In the genomic region with DNA sequence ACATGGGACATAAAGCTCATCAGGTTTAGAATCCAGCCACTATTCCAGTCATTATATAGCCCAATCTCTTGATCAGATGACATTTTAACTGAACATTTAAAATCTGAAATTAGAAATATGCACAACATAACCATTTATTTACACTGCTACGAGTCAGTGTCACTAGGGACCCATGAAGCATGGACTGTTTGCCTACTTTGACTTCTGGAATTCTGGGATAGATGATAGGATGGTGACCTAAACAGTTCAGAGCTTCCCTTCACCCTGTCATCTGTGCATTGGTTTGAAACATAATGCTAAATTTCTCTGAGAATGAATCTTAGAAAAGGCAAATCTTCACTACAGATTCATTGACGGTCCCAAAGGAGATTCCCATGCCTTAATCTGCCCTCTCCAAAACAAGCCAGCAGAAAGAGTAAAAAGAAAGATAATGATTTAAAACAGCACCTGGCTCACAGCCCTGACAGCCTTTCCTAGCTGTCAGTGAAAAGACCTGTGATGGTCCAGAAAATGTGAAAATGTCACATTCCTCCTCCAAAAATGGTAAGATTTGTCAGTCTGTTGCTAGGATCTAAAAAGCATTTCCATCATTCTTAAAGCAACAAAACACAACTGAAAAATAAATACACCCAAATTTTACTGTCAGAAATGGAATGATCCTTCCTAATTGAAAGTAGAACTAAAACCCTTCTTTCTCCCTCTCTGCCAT, we compare ENCODE assay signal across 18 cellular contexts. TPM values are rescaled to one million over a fixed set of nuclear protein-coding genes. Genes with fewer than 3 reads are reported as not detected.
DNase-seq lines count a peak whose midpoint lies in the region; ATAC-seq and TF ChIP-seq lines count a peak whose summit lies in the region.
"Had no signal": no experiment of that assay in that cellular context is flagged by ENCODE, and none has a peak within 500 bp of the region (broad histone marks: within the 10 kb centered on the region; RNA-seq: fewer than 3 reads in every experiment).

No MANE protein-coding gene starts in this region.

- H3F3A ChIP-seq in MM.1S (ENCODE audit: insufficient read depth, low read length) (no peaks in the 10 kb centered on the region), neural cell (ENCODE audit: insufficient read depth, low read length, poor library complexity, severe bottlenecking) (peaks cover 9% of the 10 kb centered on the region)

- H4K20me1 ChIP-seq in MM.1S (ENCODE audit: insufficient read depth, low read length) (no peaks in the 10 kb centered on the region), fibroblast of lung (ENCODE audit: control insufficient read depth, extremely low read depth, insufficient read depth, low read length) (no peaks in the 10 kb centered on the region), neural cell (ENCODE audit: insufficient read depth) (no peaks in the 10 kb centered on the region)

- no peak overlapping the region for H3K27ac Mint-ChIP-seq in stimulated activated effector memory CD8-positive, alpha-beta T cell treated with anti-CD3 and anti-CD28 coated beads, Interleukin-12 subunit alpha, Interleukin-12 subunit beta, amount 100 ng/mL, for 72 hours
- H3K27ac Mint-ChIP-seq: B cell; CD4-positive, alpha-beta T cell had no signal

- no peaks in the 10 kb centered on the region for H3K4me1 Mint-ChIP-seq in stimulated activated effector memory CD8-positive, alpha-beta T cell treated with anti-CD3 and anti-CD28 coated beads, Interleukin-12 subunit alpha, Interleukin-12 subunit beta, amount 100 ng/mL, for 72 hours
- H3K4me1 Mint-ChIP-seq: B cell had no signal

- TF ChIP-seq EP300 in neural cell (conservative IDR thresholded peaks at IDR 0.05; ENCODE audit: poor library complexity, severe bottlenecking), result peak; percentile 78

- in situ Hi-C loops in ACHN (cut with HindIII; ENCODE audit: low pct_ligation_motif_present, low pct_unique_long_range_greater_than_20kb, low sequenced_read_pairs), result no loop called here

- H3K4me3 Mint-ChIP-seq in stimulated activated effector memory CD8-positive, alpha-beta T cell treated with anti-CD3 and anti-CD28 coated beads, Interleukin-12 subunit alpha, Interleukin-12 subunit beta, amount 100 ng/mL, for 72 hours, result no peak overlapping the region
- H3K4me3 Mint-ChIP-seq: B cell; CD4-positive, alpha-beta T cell had no signal

- TF ChIP-seq CTCF in MM.1S (IDR thresholded peaks at IDR 0.05; ENCODE audit: low read length) (no peak), fibroblast of lung (conservative IDR thresholded peaks at IDR 0.05 in 1 of 2, IDR thresholded peaks at IDR 0.05 in 1 of 2; ENCODE audit: low read depth in 1 of 2, low read length in 2 of 2) (no peak), neural cell (IDR thresholded peaks at IDR 0.05; ENCODE audit: poor library complexity, severe bottlenecking) (no peak)

- no peaks in the 10 kb centered on the region for H3K36me3 Mint-ChIP-seq in stimulated activated effector memory CD8-positive, alpha-beta T cell treated with anti-CD3 and anti-CD28 coated beads, Interleukin-12 subunit alpha, Interleukin-12 subunit beta, amount 100 ng/mL, for 72 hours

- H3K27ac ChIP-seq in MM.1S (ENCODE audit: low read length) (no peak overlapping the region), fibroblast of lung (ENCODE audit: insufficient read depth, low read length) (peak overlapping the region; percentile 39), neural cell (ENCODE audit: low read length) (peak overlapping the region; percentile 93)
- H3K27ac ChIP-seq: A549 had no signal

- DNase-seq in EH (ENCODE audit: low read depth), result peak; percentile 18
- no peak for DNase-seq in MM.1S
- no peak for DNase-seq in fibroblast of lung (ENCODE audit: low read depth in 2 of 2)
- DNase-seq in stimulated activated effector memory CD8-positive, alpha-beta T cell treated with anti-CD3 and anti-CD28 coated beads, Interleukin-12 subunit alpha, Interleukin-12 subunit beta, amount 100 ng/mL, for 72 hours (ENCODE audit: low spot score in 2 of 2), result no peak
- DNase-seq in ACHN, result no peak
- no peak for DNase-seq in central memory CD4-positive, alpha-beta T cell
- no peak for DNase-seq in activated CD4-positive, alpha-beta T cell treated with anti-CD3 and anti-CD28 coated beads, Interleukin-2, amount 50 U/mL, for 4 hours
- DNase-seq: Calu3; CD4-positive, alpha-beta T cell; DMS79; NCI-H1092 treated with DMSO at 0.1 percent for 48 hours; NCI-H1694; NCI-H2107; NCI-H345; NCI-H69 had no signal

- H3K4me3 ChIP-seq in MM.1S (ENCODE audit: low read length) (no peak overlapping the region), fibroblast of lung (replicated peaks in 1 of 4; ENCODE audit: control extremely low read depth in 1 of 4, insufficient read depth in 1 of 4, low read depth in 3 of 4, low read length in 4 of 4) (no peak overlapping the region), neural cell (ENCODE audit: low read length) (peak overlapping the region; percentile 38)
- H3K4me3 ChIP-seq: A549 had no signal

- no peaks in the 10 kb centered on the region for H3K9me2 ChIP-seq in MM.1S (replicated peaks; ENCODE audit: insufficient read depth, low read length)
- H3K9me2 ChIP-seq in neural cell (ENCODE audit: insufficient read depth, low read length), result no peaks in the 10 kb centered on the region

- H3K27me3 ChIP-seq in MM.1S (replicated peaks; ENCODE audit: insufficient read depth, low read length), result no peaks in the 10 kb centered on the region
- H3K27me3 ChIP-seq in fibroblast of lung (ENCODE audit: control insufficient read depth, insufficient read depth, low read length), result no peaks in the 10 kb centered on the region
- H3K27me3 ChIP-seq in neural cell (ENCODE audit: insufficient read depth, low read depth, low read length), result no peaks in the 10 kb centered on the region

- no peak for ATAC-seq in stimulated activated effector memory CD8-positive, alpha-beta T cell treated with anti-CD3 and anti-CD28 coated beads, Interleukin-12 subunit alpha, Interleukin-12 subunit beta, amount 100 ng/mL, for 72 hours

- H3K9ac ChIP-seq in MM.1S (ENCODE audit: low read length) (no peak overlapping the region), fibroblast of lung (ENCODE audit: insufficient read depth, low read length) (no peak overlapping the region), neural cell (ENCODE audit: low read length) (peak overlapping the region; percentile 57)

- no peaks in the 10 kb centered on the region for H3K9me3 Mint-ChIP-seq in stimulated activated effector memory CD8-positive, alpha-beta T cell treated with anti-CD3 and anti-CD28 coated beads, Interleukin-12 subunit alpha, Interleukin-12 subunit beta, amount 100 ng/mL, for 72 hours
- H3K9me3 Mint-ChIP-seq: CD4-positive, alpha-beta T cell had no signal

- no peaks in the 10 kb centered on the region for H3K79me2 ChIP-seq in MM.1S (ENCODE audit: low read length)
- no peaks in the 10 kb centered on the region for H3K79me2 ChIP-seq in fibroblast of lung (ENCODE audit: control insufficient read depth, insufficient read depth, low read length)
- H3K79me2 ChIP-seq in neural cell (replicated peaks; ENCODE audit: insufficient read depth, low read length), result no peaks in the 10 kb centered on the region

- peaks cover 11% of the 10 kb centered on the region for H3K4me1 ChIP-seq in MM.1S (ENCODE audit: low read length)
- peaks cover 15% of the 10 kb centered on the region for H3K4me1 ChIP-seq in fibroblast of lung (ENCODE audit: control insufficient read depth, extremely low read depth, insufficient read depth, low read length)
- H3K4me1 ChIP-seq: A549 had no signal

- H3K36me3 ChIP-seq in MM.1S (replicated peaks; ENCODE audit: insufficient read depth, low read length) (no peaks in the 10 kb centered on the region), fibroblast of lung (ENCODE audit: control insufficient read depth, insufficient read depth, low read length) (no peaks in the 10 kb centered on the region), neural cell (ENCODE audit: insufficient read depth, low read length) (no peaks in the 10 kb centered on the region)

- no peaks in the 10 kb centered on the region for H3K9me3 ChIP-seq in MM.1S (replicated peaks; ENCODE audit: insufficient read depth, low read length)
- no peaks in the 10 kb centered on the region for H3K9me3 ChIP-seq in fibroblast of lung (ENCODE audit: control insufficient read depth, insufficient read depth, low read depth, low read length)
- H3K9me3 ChIP-seq in neural cell (ENCODE audit: low read length), result no peaks in the 10 kb centered on the region
- H3K9me3 ChIP-seq: A549 had no signal

- no peak for TF ChIP-seq RAD21 in neural cell (conservative IDR thresholded peaks at IDR 0.05)

- H2AFZ ChIP-seq in MM.1S (ENCODE audit: low read length) (no peak overlapping the region; the same call in 1 of the 2 replicates), fibroblast of lung (ENCODE audit: low read length) (peak overlapping the region; percentile 73), neural cell (ENCODE audit: low read depth, low read length) (no peak overlapping the region)

- peak overlapping the region; percentile 29 for H3K4me2 ChIP-seq in MM.1S (ENCODE audit: low read depth, low read length)
- H3K4me2 ChIP-seq in fibroblast of lung (ENCODE audit: extremely low read depth, insufficient read depth, low read length), result peak overlapping the region; percentile 35
- peak overlapping the region; percentile 47 for H3K4me2 ChIP-seq in neural cell (ENCODE audit: low read length)
- H3K4me2 ChIP-seq: A549 had no signal

TF ChIP-seq in neural cell, 6 proteins besides CTCF, POLR2A, EP300 and RAD21 (continues in another document):
- TF ChIP-seq TAF1 (IDR thresholded peaks at IDR 0.05; ENCODE audit: low read depth) (no peak), EZH2 (IDR thresholded peaks at IDR 0.05; ENCODE audit: borderline replicate concordance, insufficient read depth, low read length, poor library complexity, severe bottlenecking) (no peak)

RNA-seq across cellular contexts. Expression of gene HERC3, which starts 18.8 kb away (rescaled TPM):
- 12.1 and 27.6 TPM in 2 replicates for total RNA-seq in fibroblast of lung
- polyA plus RNA-seq in fibroblast of lung, result 22.9 and 24.5 TPM in 2 replicates
- polyA plus RNA-seq in fibroblast of lung (2012), result 13.7 and 15.7 TPM in 2 replicates
- 19.3 and 53.2 TPM in 2 replicates for polyA minus RNA-seq in fibroblast of lung (ENCODE audit: low replicate concordance)
- polyA plus RNA-seq in neural cell, result 49.2 and 50.9 TPM in 2 replicates
- 203 and 216 TPM in 2 replicates for polyA minus RNA-seq in neural cell

RNA-seq across cellular contexts. Expression of gene PYURF, which starts 49.9 kb away (rescaled TPM):
- total RNA-seq in fibroblast of lung, result 98.1 and 102 TPM in 2 replicates
- polyA plus RNA-seq in fibroblast of lung (82.2 and 91.3 TPM in 2 replicates), neural cell (251 and 287 TPM in 2 replicates)
- 86.4 and 90.3 TPM in 2 replicates for polyA plus RNA-seq in fibroblast of lung (2012)
- polyA minus RNA-seq in fibroblast of lung (ENCODE audit: low replicate concordance) (7.7 and 7.9 TPM in 2 replicates), neural cell (74.2 and 81.1 TPM in 2 replicates)
